Comparison of ENCODE assay signal across 9 cellular contexts in genomic region chr12:63294327-63294632, GRCh38.
DNase-seq lines count a peak whose midpoint lies in the region; ATAC-seq, FAIRE-seq and TF ChIP-seq lines count a peak whose summit lies in the region.
"Had no signal": no experiment of that assay in that cellular context is flagged by ENCODE, and none has a peak within 500 bp of the region (broad histone marks: within the 10 kb centered on the region; RNA-seq: fewer than 3 reads in every experiment).

No MANE protein-coding gene starts in this region.

- WGBS in psoas muscle, 3 donors: 20 to 54% (median 42%) methylated on average over 1 of the region's 1 CpG

- no peaks in the 10 kb centered on the region for H3K4me1 Mint-ChIP-seq in activated T-helper 2 cell treated with anti-CD3 and anti-CD28 coated beads, Interferon-gamma antibody, Interleukin-2, Interleukin-4, amounts not matched to agents 10 μg/mL and 5 μg/mL and 100 μg/mL, durations not matched to agents 14 hours and 24 hours and 36 hours (ENCODE audit: low read depth)

- FAIRE-seq in kidney (lab: Jason Lieb, UNC): peak; percentile 95
- FAIRE-seq: GM12891 had no signal

- H3K27me3 Mint-ChIP-seq in activated T-helper 2 cell treated with anti-CD3 and anti-CD28 coated beads, Interferon-gamma antibody, Interleukin-2, Interleukin-4, amounts not matched to agents 10 μg/mL and 5 μg/mL and 100 μg/mL, durations not matched to agents 14 hours and 24 hours and 36 hours (ENCODE audit: low read depth): no peaks in the 10 kb centered on the region

- H3K27ac ChIP-seq in SJSA1 (peak overlapping the region; percentile 98), kidney (ENCODE audit: low read depth in 2 of 2, low read length in 2 of 2) (peak overlapping the region in 1 of 2 donors; percentile 52), psoas muscle (no peak overlapping the region)

- ATAC-seq in HG02798 (IDR thresholded peaks at IDR 0.05; ENCODE audit: poor library complexity, unreplicated experiment): peak; percentile 85
- no peak for ATAC-seq in psoas muscle

- H3K4me1 ChIP-seq in SJSA1 (replicated peaks) (peaks cover 54% of the 10 kb centered on the region), kidney (ENCODE audit: control insufficient read depth in 1 of 2, insufficient read depth in 1 of 2, low read depth in 1 of 2, low read length in 2 of 2) (peaks cover 2 to 11% of the 10 kb centered on the region in 2 donors), psoas muscle (no peaks in the 10 kb centered on the region)

- H3K27ac Mint-ChIP-seq in activated T-helper 2 cell treated with anti-CD3 and anti-CD28 coated beads, Interferon-gamma antibody, Interleukin-2, Interleukin-4, amounts not matched to agents 10 μg/mL and 5 μg/mL and 100 μg/mL, durations not matched to agents 14 hours and 24 hours and 36 hours: no peak overlapping the region

- DNase-seq in ELR (ENCODE audit: low read depth) (peak; percentile 82), SJSA1 (ENCODE audit: low read depth in 1 of 2, low spot score in 2 of 2) (peak; percentile 89 to 93), kidney (no peak), GM19238 (ENCODE audit: insufficient read length, low spot score) (no peak), psoas muscle (no peak), GF-D8 (lab: John Stamatoyannopoulos, UW) (no peak)
- DNase-seq in activated T-helper 2 cell treated with anti-CD3 and anti-CD28 coated beads, Interferon-gamma antibody, Interleukin-2, Interleukin-4, amounts not matched to agents 10 μg/mL and 5 μg/mL and 100 μg/mL, durations not matched to agents 14 hours and 24 hours and 36 hours (ENCODE audit: low spot score): no peak

- H3K27me3 ChIP-seq in SJSA1 (replicated peaks) (no peaks in the 10 kb centered on the region), psoas muscle (ENCODE audit: insufficient read depth in 3 of 3, low read length in 2 of 3) (no peaks in the 10 kb centered on the region)

- H3K36me3 Mint-ChIP-seq in activated T-helper 2 cell treated with anti-CD3 and anti-CD28 coated beads, Interferon-gamma antibody, Interleukin-2, Interleukin-4, amounts not matched to agents 10 μg/mL and 5 μg/mL and 100 μg/mL, durations not matched to agents 14 hours and 24 hours and 36 hours (ENCODE audit: low read depth): no peaks in the 10 kb centered on the region

- no peak overlapping the region for H3K9ac ChIP-seq in kidney (ENCODE audit: low read length in 2 of 2)

- H3K9me3 ChIP-seq in SJSA1 (replicated peaks) (no peaks in the 10 kb centered on the region), kidney (ENCODE audit: control insufficient read depth in 1 of 2, low read length in 2 of 2) (no peaks in the 10 kb centered on the region), psoas muscle (no peaks in the 10 kb centered on the region)

- no peaks in the 10 kb centered on the region for H3K9me3 Mint-ChIP-seq in activated T-helper 2 cell treated with anti-CD3 and anti-CD28 coated beads, Interferon-gamma antibody, Interleukin-2, Interleukin-4, amounts not matched to agents 10 μg/mL and 5 μg/mL and 100 μg/mL, durations not matched to agents 14 hours and 24 hours and 36 hours

- TF ChIP-seq CTCF in kidney (IDR thresholded peaks at IDR 0.05; ENCODE audit: borderline replicate concordance, extremely low read depth, insufficient read depth): no peak
- no peak for TF ChIP-seq CTCF in psoas muscle (IDR thresholded peaks at IDR 0.05)

- H3K36me3 ChIP-seq in SJSA1 (no peaks in the 10 kb centered on the region), kidney (ENCODE audit: control insufficient read depth in 1 of 2, insufficient read depth in 2 of 2, low read length in 2 of 2) (no peaks in the 10 kb centered on the region), psoas muscle (ENCODE audit: insufficient read depth in 1 of 2, low read depth in 1 of 2) (no peaks in the 10 kb centered on the region)

- H3K4me3 ChIP-seq in SJSA1 (no peak overlapping the region), kidney (ENCODE audit: low read length in 2 of 2) (no peak overlapping the region), psoas muscle (no peak overlapping the region)

- no peak overlapping the region for H3K4me3 Mint-ChIP-seq in activated T-helper 2 cell treated with anti-CD3 and anti-CD28 coated beads, Interferon-gamma antibody, Interleukin-2, Interleukin-4, amounts not matched to agents 10 μg/mL and 5 μg/mL and 100 μg/mL, durations not matched to agents 14 hours and 24 hours and 36 hours (ENCODE audit: low read depth)

- intact Hi-C loops in kidney (cut with DNase I): no loop called here
- intact Hi-C loops in psoas muscle (cut with DNase I): no loop called here
- intact Hi-C loops in activated T-helper 2 cell treated with anti-CD3 and anti-CD28 coated beads, Interferon-gamma antibody, Interleukin-2, Interleukin-4, amounts not matched to agents 10 μg/mL and 5 μg/mL and 100 μg/mL, durations not matched to agents 14 hours and 24 hours and 36 hours (cut with micrococcal nuclease): no loop called here

Comparison
In these comparisons a context has a peak if more than half of its experiments do, and no peak if none do; other contexts are left out.
1. DNase-seq: peak in ELR (single experiment) and SJSA1 (2 of 2); none in kidney (single experiment), GM19238 (single experiment), psoas muscle (0 of 2), activated T-helper 2 cell treated with anti-CD3 and anti-CD28 coated beads, Interferon-gamma antibody, Interleukin-2, Interleukin-4, amounts not matched to agents 10 μg/mL and 5 μg/mL and 100 μg/mL, durations not matched to agents 14 hours and 24 hours and 36 hours (single experiment) and GF-D8 (single experiment).